In the genomic region with DNA sequence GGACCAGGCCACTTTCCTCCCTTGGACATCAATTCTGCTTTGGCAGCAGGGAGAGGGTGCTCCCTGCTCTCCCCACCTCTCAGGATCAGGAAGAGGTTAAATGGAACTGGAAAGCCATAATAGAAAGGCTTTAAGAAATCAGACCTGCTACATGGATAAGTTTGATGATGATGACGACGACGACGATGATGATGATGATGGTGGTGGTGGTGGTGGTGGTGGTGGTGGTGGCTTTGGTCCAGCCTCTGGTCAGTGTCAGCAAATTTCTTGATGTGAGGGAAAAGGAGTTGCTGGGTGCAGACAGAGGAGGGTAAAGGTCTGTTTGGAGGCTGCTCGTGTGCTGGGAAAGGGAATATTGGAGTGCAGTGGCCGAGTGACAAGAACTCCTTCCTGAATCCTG, we compare ENCODE assay signal across 1 cellular context.
A peak's percentile ranks its signal among the peaks of the same experiment; 100 is the strongest.
TF ChIP-seq lines count a peak whose summit lies in the region.

No MANE protein-coding gene starts in this region.

TF ChIP-seq in HepG2, 621 proteins besides CTCF, POLR2A, EP300 and RAD21:
- TF ChIP-seq RNF219 (CRISPR knock-in tag; IDR thresholded peaks at IDR 0.05) (no peak), ZNF33A (CRISPR knock-in tag; IDR thresholded peaks at IDR 0.05; ENCODE audit: borderline replicate concordance) (no peak), ETV6 (CRISPR knock-in tag; conservative IDR thresholded peaks at IDR 0.05) (no peak), CREB1 (IDR thresholded peaks at IDR 0.05) (peak; percentile 78), CREB1 (CRISPR knock-in tag; IDR thresholded peaks at IDR 0.05) (no peak)
